In genomic region chr15:44663410-44664272, GRCh38 we compare ENCODE assay signal across 8 cellular contexts. TPM values are rescaled to one million over a fixed set of nuclear protein-coding genes. Genes with fewer than 3 reads are reported as not detected.
DNase-seq lines count a peak whose midpoint lies in the region; ATAC-seq and TF ChIP-seq lines count a peak whose summit lies in the region.

SPG11 (minus strand) TSS chr15:44663662; CDS start chr15:44663647, 15 bp downstream.

- TF ChIP-seq POLR2A in Raji (IDR thresholded peaks at IDR 0.05; ENCODE audit: insufficient read depth, low read depth, low read length) = peak; percentile 94

- H3K36me3 Mint-ChIP-seq in nephron (ENCODE audit: low read depth) = peaks cover 14% of the 10 kb centered on the region

- peak; percentile 87 for TF ChIP-seq CTCF in fibroblast of pulmonary artery (IDR thresholded peaks at IDR 0.05; ENCODE audit: low read length, missing control alignments)
- TF ChIP-seq CTCF in nephron (IDR thresholded peaks at IDR 0.05; ENCODE audit: unreplicated experiment in 3 of 3) = peak; percentile 94 to 96 (median 95)

- DNase-seq in ELR (ENCODE audit: low read depth) (peak; percentile 96), H4 (ENCODE audit: low spot score) (peak; percentile 97), LoVo (ENCODE audit: low spot score) (peak; percentile 92), fibroblast of pulmonary artery (ENCODE audit: low read depth) (peak; percentile 99)
- peak; percentile 97 for DNase-seq in activated effector memory CD4-positive, alpha-beta T cell treated with Interleukin-2 at 50 U/mL for 16 hours
- peak; percentile 97 to 98 for DNase-seq in stimulated activated naive CD8-positive, alpha-beta T cell treated with anti-CD3 and anti-CD28 coated beads, Interleukin-15, amount 100 ng/mL, for 72 hours

- peak within 1 kb of the TSS; percentile 94 to 98 (median 98) for H3K4me3 Mint-ChIP-seq in nephron
- peak within 1 kb of the TSS; percentile 85 to 95 for H3K4me3 Mint-ChIP-seq in stimulated activated naive CD8-positive, alpha-beta T cell treated with anti-CD3 and anti-CD28 coated beads, Interleukin-15, amount 100 ng/mL, for 72 hours

- peaks cover 15% of the 10 kb centered on the region for H3K4me1 Mint-ChIP-seq in nephron
- peaks cover 68% of the 10 kb centered on the region for H3K4me1 Mint-ChIP-seq in stimulated activated naive CD8-positive, alpha-beta T cell treated with anti-CD3 and anti-CD28 coated beads, Interleukin-15, amount 100 ng/mL, for 72 hours

- ATAC-seq in stimulated activated naive CD8-positive, alpha-beta T cell treated with anti-CD3 and anti-CD28 coated beads, Interleukin-15, amount 100 ng/mL, for 72 hours = peak; percentile 91

- peak within 1 kb of the TSS; percentile 93 for H3K4me3 ChIP-seq in fibroblast of pulmonary artery (replicated peaks; ENCODE audit: low read depth, low read length)

- peak within 1 kb of the TSS; percentile 80 to 96 (median 93) for H3K27ac Mint-ChIP-seq in nephron
- peak within 1 kb of the TSS; percentile 97 to 99 for H3K27ac Mint-ChIP-seq in stimulated activated naive CD8-positive, alpha-beta T cell treated with anti-CD3 and anti-CD28 coated beads, Interleukin-15, amount 100 ng/mL, for 72 hours

- H3K9me3 Mint-ChIP-seq in nephron = no peaks in the 10 kb centered on the region
- H3K9me3 Mint-ChIP-seq in stimulated activated naive CD8-positive, alpha-beta T cell treated with anti-CD3 and anti-CD28 coated beads, Interleukin-15, amount 100 ng/mL, for 72 hours = no peaks in the 10 kb centered on the region

- peaks cover 20% of the 10 kb centered on the region for H3K27me3 Mint-ChIP-seq in nephron (ENCODE audit: low read depth)
- no peaks in the 10 kb centered on the region for H3K27me3 Mint-ChIP-seq in stimulated activated naive CD8-positive, alpha-beta T cell treated with anti-CD3 and anti-CD28 coated beads, Interleukin-15, amount 100 ng/mL, for 72 hours

RNA-seq across cellular contexts. Expression of gene SPG11, which starts in this region (rescaled TPM):
- 21.6 and 30.1 TPM in 2 replicates for total RNA-seq in H4 (2014; rRNA removed; shearing (Covaris generic))

Comparison
In these comparisons a context has a peak if more than half of its experiments do, and no peak if none do; other contexts are left out.
1. Peak in every context shown above with its lines: DNase-seq, ATAC-seq and H3K4me3 ChIP-seq.